ENCODE assay signal across 1 cellular context in the genomic region with DNA sequence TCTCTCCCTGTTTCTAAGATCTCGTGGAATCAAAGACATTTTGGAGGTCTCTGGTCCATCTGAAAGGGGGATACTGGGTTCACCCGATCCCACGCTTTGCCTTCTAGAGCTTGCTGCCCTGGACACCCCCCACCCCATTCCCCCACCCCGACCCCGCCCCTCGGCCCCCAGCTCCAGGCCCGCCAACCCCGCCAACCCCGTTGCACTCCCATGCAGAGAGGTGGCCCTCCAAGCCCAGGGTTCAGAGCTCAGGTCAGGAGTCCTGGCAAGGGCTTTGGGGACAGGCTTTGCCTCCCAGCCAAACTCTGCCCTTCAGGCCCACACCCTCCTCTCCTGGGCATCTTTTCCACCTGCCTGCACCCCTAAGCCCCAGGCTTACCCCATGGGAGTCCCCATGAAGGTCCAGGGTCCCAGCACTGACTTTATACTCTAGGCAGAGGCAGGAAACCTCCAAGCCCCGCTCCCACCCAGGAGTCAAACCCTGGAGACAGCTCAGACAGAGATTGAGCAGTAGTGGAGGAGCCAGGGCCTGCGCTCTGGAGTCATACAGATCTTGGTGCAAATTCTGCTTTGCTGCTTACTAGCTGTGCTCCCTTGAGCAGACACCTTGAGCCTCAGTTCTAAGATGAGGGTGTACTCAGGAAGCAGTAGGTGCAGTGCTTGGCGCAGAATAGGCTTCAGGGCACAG.
TF ChIP-seq lines count a peak whose summit lies in the region.

No MANE protein-coding gene starts in this region.

TF ChIP-seq in K562, 482 proteins besides CTCF, POLR2A, EP300 and RAD21:
- no peak for TF ChIP-seq XRCC4 (IDR thresholded peaks at IDR 0.05; ENCODE audit: extremely low read depth, insufficient read depth, insufficient read length)
- TF ChIP-seq RBM25 (IDR thresholded peaks at IDR 0.05; ENCODE audit: low read depth, low read length, severe bottlenecking), result peak; percentile 26
